ENCODE assay signal across 10 cellular contexts in genomic region chr9:137762414-137763061, GRCh38.
A peak's percentile ranks its signal among the peaks of the same experiment; 100 is the strongest.
DNase-seq lines count a peak whose midpoint lies in the region; ATAC-seq, FAIRE-seq and TF ChIP-seq lines count a peak whose summit lies in the region.
"Had no signal": no experiment of that assay in that cellular context is flagged by ENCODE, and none has a peak within 500 bp of the region (broad histone marks: within the 10 kb centered on the region; RNA-seq: fewer than 3 reads in every experiment).

No MANE protein-coding gene starts in this region.

- peaks cover 34% of the 10 kb centered on the region for H3K36me3 ChIP-seq in CD8-positive, alpha-beta T cell (ENCODE audit: insufficient read depth, low read length)
- H3K36me3 ChIP-seq in breast epithelium (no peaks in the 10 kb centered on the region), HepG2 (replicated peaks in 1 of 2; ENCODE audit: control insufficient read depth in 1 of 2, insufficient read depth in 2 of 2, low read length in 2 of 2) (peaks cover 28 to 62% of the 10 kb centered on the region in 2 experiments)

- H3K36me3 Mint-ChIP-seq in CD8-positive, alpha-beta T cell, result peaks cover 84% of the 10 kb centered on the region

- BruUV-seq in HepG2 (replicated peaks; lab: Mats Ljungman, UMichigan), result no TSS peak

- H3K4me3 Mint-ChIP-seq in CD8-positive, alpha-beta T cell, result no peak overlapping the region

- no peak for TF ChIP-seq CTCF in CD8-positive, alpha-beta T cell (IDR thresholded peaks at IDR 0.05)
- no peak for TF ChIP-seq CTCF in breast epithelium (IDR thresholded peaks at IDR 0.05)
- no peak for TF ChIP-seq CTCF in HepG2 (CRISPR knock-in tag; IDR thresholded peaks at IDR 0.05)

- H3K27ac Mint-ChIP-seq in CD8-positive, alpha-beta T cell, result peak overlapping the region; percentile 41

- no peak overlapping the region for H3K4me3 ChIP-seq in CD8-positive, alpha-beta T cell (ENCODE audit: low read depth, low read length)
- H3K4me3 ChIP-seq in breast epithelium (no peak overlapping the region), HepG2 (replicated peaks in 1 of 3; ENCODE audit: insufficient read depth in 1 of 3, low read depth in 2 of 3, low read length in 3 of 3) (no peak overlapping the region)

- H3K4me1 ChIP-seq in CD8-positive, alpha-beta T cell (ENCODE audit: insufficient read depth, low read length), result no peaks in the 10 kb centered on the region
- H3K4me1 ChIP-seq in breast epithelium, result no peaks in the 10 kb centered on the region
- no peaks in the 10 kb centered on the region for H3K4me1 ChIP-seq in HepG2 (ENCODE audit: insufficient read depth, low read length)

- TF ChIP-seq RAD21 in HepG2 (CRISPR knock-in tag; IDR thresholded peaks at IDR 0.05), result no peak

- peaks cover 14% of the 10 kb centered on the region for H3K4me1 Mint-ChIP-seq in CD8-positive, alpha-beta T cell (ENCODE audit: low read depth)

- TF ChIP-seq POLR2A in breast epithelium (IDR thresholded peaks at IDR 0.05), result no peak
- TF ChIP-seq POLR2A in HepG2 (IDR thresholded peaks at IDR 0.05; ENCODE audit: insufficient read depth in 1 of 2, low read depth in 2 of 2, low read length in 2 of 2), result no peak

- WGBS in HepG2 (ENCODE audit: low lambda C conversion rate), result 97% methylated on average over 17 of the region's 21 CpGs

- no peaks in the 10 kb centered on the region for H3K9me3 ChIP-seq in CD8-positive, alpha-beta T cell (ENCODE audit: low read length)
- no peaks in the 10 kb centered on the region for H3K9me3 ChIP-seq in breast epithelium
- no peaks in the 10 kb centered on the region for H3K9me3 ChIP-seq in HepG2 (ENCODE audit: low read length)

- no peaks in the 10 kb centered on the region for H4K20me1 ChIP-seq in HepG2 (ENCODE audit: insufficient read depth, low read length)

- H2AFZ ChIP-seq in HepG2 (ENCODE audit: low read length), result no peak overlapping the region

- H3K27ac ChIP-seq in CD8-positive, alpha-beta T cell (ENCODE audit: low read depth, low read length), result no peak overlapping the region
- H3K27ac ChIP-seq in breast epithelium (peak overlapping the region in 1 of 2 donors; percentile 66), HepG2 (ENCODE audit: extremely low read length, insufficient read depth, low read length) (no peak overlapping the region)

- POLR2A ChIA-PET in CD8-positive, alpha-beta T cell (lab: Charles Lee), result no interaction called here
- POLR2A ChIA-PET in HepG2 (lab: Yijun Ruan, JAX), result no interaction called here

- CTCF ChIA-PET in CD8-positive, alpha-beta T cell (lab: Charles Lee), result no interaction called here
- CTCF ChIA-PET in HepG2 (lab: Yijun Ruan, JAX; ENCODE audit: low intra/inter-chr PET ratio, low total read pairs), result no interaction called here

- no peak for DNase-seq in CD8-positive, alpha-beta T cell
- DNase-seq in breast epithelium (ENCODE audit: low spot score in 2 of 2) (no peak), pons (ENCODE audit: low spot score) (no peak), HepG2 (ENCODE audit: low spot score) (no peak)
- DNase-seq: GDM1, Kasumi-1 had no signal

- in situ Hi-C loops in HepG2 (cut with HindIII; ENCODE audit: extremely low pct_ligation_motif_present, low pct_unique_long_range_greater_than_20kb), result no loop called here

- no peaks in the 10 kb centered on the region for H3K9me3 Mint-ChIP-seq in CD8-positive, alpha-beta T cell

- no peak for ATAC-seq in CD8-positive, alpha-beta T cell
- ATAC-seq in GM19035 (IDR thresholded peaks at IDR 0.05; ENCODE audit: unreplicated experiment), result peak; percentile 63
- peak; percentile 56 for ATAC-seq in HG03064 (IDR thresholded peaks at IDR 0.05; ENCODE audit: low read depth, unreplicated experiment)
- ATAC-seq in esophagus mucosa, result peak; percentile 35
- no peak for ATAC-seq in HG03025 (IDR thresholded peaks at IDR 0.05; ENCODE audit: low FRiP score, unreplicated experiment)
- ATAC-seq in HepG2, result no peak

- no peaks in the 10 kb centered on the region for H3K79me2 ChIP-seq in HepG2 (ENCODE audit: insufficient read depth, low read length)

- no peak for FAIRE-seq in HepG2 (lab: Jason Lieb, UNC)

- H3K9ac ChIP-seq in HepG2 (ENCODE audit: insufficient read depth, low read depth, low read length), result no peak overlapping the region

- H3K4me2 ChIP-seq in HepG2 (ENCODE audit: low read depth, low read length), result no peak overlapping the region

- no peaks in the 10 kb centered on the region for H3K27me3 Mint-ChIP-seq in CD8-positive, alpha-beta T cell (ENCODE audit: low read depth)

- no peaks in the 10 kb centered on the region for H3K27me3 ChIP-seq in CD8-positive, alpha-beta T cell (ENCODE audit: insufficient read depth, low read length)
- H3K27me3 ChIP-seq in breast epithelium, result no peaks in the 10 kb centered on the region
- H3K27me3 ChIP-seq in HepG2 (ENCODE audit: control insufficient read depth in 1 of 2, insufficient read depth in 2 of 2, low read length in 2 of 2), result no peaks in the 10 kb centered on the region

- intact Hi-C loops in CD8-positive, alpha-beta T cell (cut with DNase I, micrococcal nuclease), result no loop called here
- intact Hi-C loops in breast epithelium (cut with DNase I; ENCODE audit: low total_unique reads) (no loop called here), HepG2 (cut with micrococcal nuclease; ENCODE audit: unreplicated experiment) (no loop called here)

- TF ChIP-seq EP300 in HepG2 (IDR thresholded peaks at IDR 0.05; ENCODE audit: low read depth in 2 of 2, low read length in 2 of 2), result no peak
- TF ChIP-seq EP300 in HepG2 (CRISPR knock-in tag; IDR thresholded peaks at IDR 0.05; ENCODE audit: borderline replicate concordance), result no peak

TF ChIP-seq in HepG2, 621 proteins besides CTCF, POLR2A, EP300 and RAD21:
- TF ChIP-seq ZNF232 (CRISPR knock-in tag; IDR thresholded peaks at IDR 0.05; ENCODE audit: borderline replicate concordance), result no peak
- no peak for TF ChIP-seq ZNF124 (CRISPR knock-in tag; IDR thresholded peaks at IDR 0.05)
- TF ChIP-seq TP53 (CRISPR knock-in tag; conservative IDR thresholded peaks at IDR 0.05), result no peak
- no peak for TF ChIP-seq ZNF101 (CRISPR knock-in tag; IDR thresholded peaks at IDR 0.05; ENCODE audit: borderline replicate concordance, low read depth)
- TF ChIP-seq STAG1 (CRISPR knock-in tag; IDR thresholded peaks at IDR 0.05), result no peak
- no peak for TF ChIP-seq SOX5 (CRISPR knock-in tag; IDR thresholded peaks at IDR 0.05; ENCODE audit: borderline replicate concordance)
- TF ChIP-seq HDAC6 (IDR thresholded peaks at IDR 0.05; ENCODE audit: low read depth, low read length), result no peak
- TF ChIP-seq ZNF180 (CRISPR knock-in tag; IDR thresholded peaks at IDR 0.05; ENCODE audit: borderline replicate concordance, low read depth), result no peak
- TF ChIP-seq NFE2L1 (CRISPR knock-in tag; IDR thresholded peaks at IDR 0.05; ENCODE audit: borderline replicate concordance), result no peak
- TF ChIP-seq FOXC1 (CRISPR knock-in tag; IDR thresholded peaks at IDR 0.05; ENCODE audit: borderline replicate concordance), result no peak
- no peak for TF ChIP-seq AFF4 (CRISPR knock-in tag; IDR thresholded peaks at IDR 0.05)
- TF ChIP-seq SMAD1 (CRISPR knock-in tag; IDR thresholded peaks at IDR 0.05; ENCODE audit: borderline replicate concordance, low read depth), result no peak
- no peak for TF ChIP-seq ZBTB20 (CRISPR knock-in tag; IDR thresholded peaks at IDR 0.05; ENCODE audit: borderline replicate concordance, low read depth)
- TF ChIP-seq ZNF639 (CRISPR knock-in tag; conservative IDR thresholded peaks at IDR 0.05), result no peak
TF ChIP-seq in HepG2: peak in this region for 0.

Comparison
In these comparisons a context has a peak if more than half of its experiments do, and no peak if none do; other contexts are left out.
1. ATAC-seq: peak in GM19035 (single experiment), HG03064 (single experiment) and esophagus mucosa (single experiment); none in CD8-positive, alpha-beta T cell (single experiment), HG03025 (single experiment) and HepG2 (single experiment).